Comparison of ENCODE assay signal across 7 cellular contexts in genomic region chr12:121798807-121799174, GRCh38. TPM values are rescaled to one million over a fixed set of nuclear protein-coding genes. Genes with fewer than 3 reads are reported as not detected.
DNase-seq lines count a peak whose midpoint lies in the region; ATAC-seq lines count a peak whose summit lies in the region.

No MANE protein-coding gene starts in this region.

- peak overlapping the region; percentile 100 for H3K9ac ChIP-seq in HUES6 (ENCODE audit: low read length)
- peak overlapping the region; percentile 32; the same call in 1 of the 2 replicates for H3K9ac ChIP-seq in iPS-20b (ENCODE audit: low read depth, low read length)

- H3K27ac Mint-ChIP-seq in activated T-helper 17 cell treated with anti-CD3 and anti-CD28 coated beads, Interleukin-2, amount 50 U/mL, for 72 hours, result peak overlapping the region; percentile 78
- peak overlapping the region; percentile 97 for H3K27ac Mint-ChIP-seq in stimulated activated naive B cell treated with anti-CD40 and anti-IgM and Interleukin-4, amounts not matched to agents 10 μg/mL and 1 μg/mL and 100 μg/mL, for 72 hours

- no peaks in the 10 kb centered on the region for H3K27me3 ChIP-seq in HUES6 (ENCODE audit: control insufficient read depth, insufficient read depth, low read length)
- H3K27me3 ChIP-seq in iPS-20b (ENCODE audit: insufficient read depth, low read length), result no peaks in the 10 kb centered on the region

- H3K9me3 ChIP-seq in HUES6 (ENCODE audit: control insufficient read depth, insufficient read depth, low read depth, low read length) (no peaks in the 10 kb centered on the region), iPS-20b (ENCODE audit: insufficient read depth, low read depth, low read length) (no peaks in the 10 kb centered on the region)

- H3K4me1 ChIP-seq in HUES6 (ENCODE audit: control insufficient read depth, insufficient read depth, low read length) (peaks cover 44% of the 10 kb centered on the region), iPS-20b (ENCODE audit: insufficient read depth, low read length) (peaks cover 21% of the 10 kb centered on the region)

- no peaks in the 10 kb centered on the region for H3K27me3 Mint-ChIP-seq in activated T-helper 17 cell treated with anti-CD3 and anti-CD28 coated beads, Interleukin-2, amount 50 U/mL, for 72 hours
- H3K27me3 Mint-ChIP-seq in stimulated activated naive B cell treated with anti-CD40 and anti-IgM and Interleukin-4, amounts not matched to agents 10 μg/mL and 1 μg/mL and 100 μg/mL, for 72 hours, result no peaks in the 10 kb centered on the region

- ATAC-seq in activated T-helper 17 cell treated with anti-CD3 and anti-CD28 coated beads, Interleukin-2, amount 50 U/mL, for 72 hours (replicated peaks), result no peak
- ATAC-seq in stimulated activated naive B cell treated with anti-CD40 and anti-IgM and Interleukin-4, amounts not matched to agents 10 μg/mL and 1 μg/mL and 100 μg/mL, for 72 hours (replicated peaks), result no peak
- ATAC-seq in esophagus mucosa (no peak), HG02970 (IDR thresholded peaks at IDR 0.05; ENCODE audit: low FRiP score, unreplicated experiment) (no peak)

- H3K4me3 ChIP-seq in HUES6 (ENCODE audit: low read depth, low read length) (peak overlapping the region; percentile 74), iPS-20b (ENCODE audit: low read length) (peak overlapping the region; percentile 57)

- H3K36me3 ChIP-seq in HUES6 (ENCODE audit: control insufficient read depth, insufficient read depth, low read length) (peaks cover 34% of the 10 kb centered on the region), iPS-20b (ENCODE audit: insufficient read depth, low read depth, low read length) (peaks cover 30% of the 10 kb centered on the region)

- no peaks in the 10 kb centered on the region for H3K9me3 Mint-ChIP-seq in activated T-helper 17 cell treated with anti-CD3 and anti-CD28 coated beads, Interleukin-2, amount 50 U/mL, for 72 hours
- no peaks in the 10 kb centered on the region for H3K9me3 Mint-ChIP-seq in stimulated activated naive B cell treated with anti-CD40 and anti-IgM and Interleukin-4, amounts not matched to agents 10 μg/mL and 1 μg/mL and 100 μg/mL, for 72 hours

- H3K4me3 Mint-ChIP-seq in activated T-helper 17 cell treated with anti-CD3 and anti-CD28 coated beads, Interleukin-2, amount 50 U/mL, for 72 hours, result peak overlapping the region; percentile 84
- peak overlapping the region; percentile 89 to 92 for H3K4me3 Mint-ChIP-seq in stimulated activated naive B cell treated with anti-CD40 and anti-IgM and Interleukin-4, amounts not matched to agents 10 μg/mL and 1 μg/mL and 100 μg/mL, for 72 hours

- DNase-seq in stimulated activated naive B cell treated with anti-CD40 and anti-IgM and Interleukin-4, amounts not matched to agents 10 μg/mL and 1 μg/mL and 100 μg/mL, for 72 hours, result no peak
- DNase-seq in hippocampal formation (lab: John Stamatoyannopoulos, UW), result no peak

- H3K27ac ChIP-seq in HUES6 (ENCODE audit: low read depth, low read length), result peak overlapping the region; percentile 76; the same call in 1 of the 2 replicates
- no peak overlapping the region for H3K27ac ChIP-seq in iPS-20b (ENCODE audit: low read length)

- H3K36me3 Mint-ChIP-seq in activated T-helper 17 cell treated with anti-CD3 and anti-CD28 coated beads, Interleukin-2, amount 50 U/mL, for 72 hours (ENCODE audit: low read depth), result peaks cover 76% of the 10 kb centered on the region
- H3K36me3 Mint-ChIP-seq in stimulated activated naive B cell treated with anti-CD40 and anti-IgM and Interleukin-4, amounts not matched to agents 10 μg/mL and 1 μg/mL and 100 μg/mL, for 72 hours, result peaks cover 22 to 45% of the 10 kb centered on the region in 2 donors

- H3K4me1 Mint-ChIP-seq in activated T-helper 17 cell treated with anti-CD3 and anti-CD28 coated beads, Interleukin-2, amount 50 U/mL, for 72 hours, result peaks cover 24% of the 10 kb centered on the region
- peaks cover 41 to 61% of the 10 kb centered on the region in 2 donors for H3K4me1 Mint-ChIP-seq in stimulated activated naive B cell treated with anti-CD40 and anti-IgM and Interleukin-4, amounts not matched to agents 10 μg/mL and 1 μg/mL and 100 μg/mL, for 72 hours

RNA-seq across cellular contexts. Expression of gene SETD1B, which starts 5.0 kb away (rescaled TPM):
- 10 to 100 TPM; 14.7 to 23.4 TPM for total RNA-seq in activated T-helper 17 cell treated with anti-CD3 and anti-CD28 coated beads, Interleukin-2, amount 50 U/mL, for 72 hours
- total RNA-seq in esophagus mucosa, result 16.3 TPM

RNA-seq across cellular contexts. Expression of gene RHOF, which starts 5.3 kb away (rescaled TPM):
- total RNA-seq in activated T-helper 17 cell treated with anti-CD3 and anti-CD28 coated beads, Interleukin-2, amount 50 U/mL, for 72 hours, result 100 to 1,000 TPM; 103 to 123 TPM
- total RNA-seq in esophagus mucosa, result 5.9 TPM

RNA-seq across cellular contexts. Expression of gene HPD, which starts 59.9 kb away (rescaled TPM):
- total RNA-seq in activated T-helper 17 cell treated with anti-CD3 and anti-CD28 coated beads, Interleukin-2, amount 50 U/mL, for 72 hours, result not detected
- total RNA-seq in esophagus mucosa, result 0.28 TPM

Comparison
In these comparisons a context has a peak if more than half of its experiments do, and no peak if none do; other contexts are left out.
1. RNA of gene RHOF, which starts 5.3 kb away (total RNA-seq): 103 to 123 TPM in activated T-helper 17 cell treated with anti-CD3 and anti-CD28 coated beads, Interleukin-2, amount 50 U/mL, for 72 hours; 5.9 TPM in esophagus mucosa (single experiment); every median in the first group is over 10 times any median in the second.